ENCODE assay signal across 19 cellular contexts in the genomic region with DNA sequence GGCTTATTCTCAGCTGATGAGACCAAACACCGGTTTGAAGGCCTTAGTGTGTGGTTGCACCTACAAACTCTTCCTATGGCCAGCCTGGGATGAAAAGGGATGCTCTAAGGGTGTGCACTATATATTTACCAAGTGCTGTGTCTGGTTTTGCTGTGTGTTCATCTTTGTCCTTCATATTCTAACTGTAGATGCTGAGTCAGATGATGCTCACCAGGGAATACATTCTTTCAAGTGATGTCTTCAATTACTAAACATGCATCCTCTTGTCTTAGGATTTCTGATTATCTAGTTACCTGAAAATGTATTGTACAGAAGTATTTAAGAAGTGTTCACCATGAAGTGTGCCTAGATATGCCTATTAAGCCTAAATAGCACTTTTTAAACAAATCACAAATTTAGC.
A peak's percentile ranks its signal among the peaks of the same experiment; 100 is the strongest.
DNase-seq lines count a peak whose midpoint lies in the region; ATAC-seq, FAIRE-seq and TF ChIP-seq lines count a peak whose summit lies in the region.
"Had no signal": no experiment of that assay in that cellular context is flagged by ENCODE, and none has a peak within 500 bp of the region (broad histone marks: within the 10 kb centered on the region; RNA-seq: fewer than 3 reads in every experiment).

No MANE protein-coding gene starts in this region.

- H3K9me3 ChIP-seq in A549 (no peaks in the 10 kb centered on the region), PC-3 (ENCODE audit: low read length) (no peaks in the 10 kb centered on the region), T-helper 17 cell (ENCODE audit: control insufficient read depth, low read length, poor library complexity, severe bottlenecking) (no peaks in the 10 kb centered on the region)

- H3K36me3 ChIP-seq in PC-3 (ENCODE audit: low read depth, low read length) = no peaks in the 10 kb centered on the region

- H3K4me2 ChIP-seq in A549 (no peak overlapping the region), PC-3 (ENCODE audit: low read length) (no peak overlapping the region)

- CTCF ChIA-PET in A549 (lab: Yijun Ruan, JAX) (no interaction called here), PC-3 (lab: Charles Lee) (no interaction called here)

- TF ChIP-seq RAD21 in A549 (conservative IDR thresholded peaks at IDR 0.05 in 1 of 2, IDR thresholded peaks at IDR 0.05 in 1 of 2) = no peak

- no peak for TF ChIP-seq CTCF in A549 (IDR thresholded peaks at IDR 0.05)
- no peak for TF ChIP-seq CTCF in PC-3 (conservative IDR thresholded peaks at IDR 0.05; ENCODE audit: low read depth, low read length)
- no peak for TF ChIP-seq CTCF in fibroblast of mammary gland (conservative IDR thresholded peaks at IDR 0.05; ENCODE audit: control insufficient read depth, insufficient read depth, low read depth, low read length)

- no peaks in the 10 kb centered on the region for H3K9me2 ChIP-seq in PC-3 (replicated peaks; ENCODE audit: low read length)

- H3K27me3 ChIP-seq in PC-3 (ENCODE audit: low read length) = no peaks in the 10 kb centered on the region

- no peaks in the 10 kb centered on the region for H3K36me3 Mint-ChIP-seq in T-helper 17 cell (ENCODE audit: low read depth)
- H3K36me3 Mint-ChIP-seq: CD4-positive, alpha-beta memory T cell had no signal

- H3K4me3 ChIP-seq in A549 (no peak overlapping the region), PC-3 (ENCODE audit: low read length) (no peak overlapping the region), fibroblast of mammary gland (ENCODE audit: control insufficient read depth, low read depth, low read length) (no peak overlapping the region)

- no peaks in the 10 kb centered on the region for H3K27me3 Mint-ChIP-seq in T-helper 17 cell
- H3K27me3 Mint-ChIP-seq: B cell; CD4-positive, alpha-beta memory T cell had no signal

- ATAC-seq in A549 (no peak), PC-3 (no peak), GM19023 (IDR thresholded peaks at IDR 0.05; ENCODE audit: unreplicated experiment) (no peak), T-helper 17 cell (no peak), GM19463 (IDR thresholded peaks at IDR 0.05; ENCODE audit: unreplicated experiment) (no peak)
- ATAC-seq: HCT116 had no signal

- no peak overlapping the region for H3K9ac ChIP-seq in PC-3 (ENCODE audit: low read length)

- H2AFZ ChIP-seq in PC-3 (ENCODE audit: low read length) = no peak overlapping the region

- no peak overlapping the region for H3K27ac ChIP-seq in A549
- no peak overlapping the region for H3K27ac ChIP-seq in PC-3 (ENCODE audit: low read length)

- H4K20me1 ChIP-seq in PC-3 (ENCODE audit: low read length) = no peaks in the 10 kb centered on the region

- H3K4me1 ChIP-seq in A549 (no peaks in the 10 kb centered on the region), PC-3 (ENCODE audit: insufficient read depth, low read length) (no peaks in the 10 kb centered on the region)

- no peaks in the 10 kb centered on the region for H3K4me1 Mint-ChIP-seq in T-helper 17 cell
- H3K4me1 Mint-ChIP-seq: B cell; CD4-positive, alpha-beta memory T cell had no signal

- H3K27ac Mint-ChIP-seq in T-helper 17 cell = no peak overlapping the region
- H3K27ac Mint-ChIP-seq: B cell; CD4-positive, alpha-beta memory T cell had no signal

- DNase-seq in A549 (ENCODE audit: low read depth in 1 of 2, low spot score in 1 of 2) = no peak
- DNase-seq in GM03348 (ENCODE audit: low spot score) = peak; percentile 7
- DNase-seq in PC-3 = peak; percentile 24
- peak; percentile 70 for DNase-seq in fibroblast of mammary gland (ENCODE audit: low read depth)
- no peak for DNase-seq in T-helper 17 cell
- DNase-seq in NK-92 treated with Interleukin-12 subunit alpha and Interleukin-12 subunit beta, amount 100 ng/mL, for 24 hours (lab: John Stamatoyannopoulos, UW) = no peak
- DNase-seq: CD4-positive, alpha-beta memory T cell; EL; NCI-H1105 treated with DMSO at 0.1 percent for 48 hours; NCI-H1930; NCI-H524; SIG-M5 had no signal

- POLR2A ChIA-PET in A549 (lab: Yijun Ruan, JAX) (no interaction called here), PC-3 (lab: Charles Lee; ENCODE audit: unreplicated experiment) (no interaction called here)

- TF ChIP-seq EP300 in A549 (IDR thresholded peaks at IDR 0.05) = no peak

- no peak for TF ChIP-seq POLR2A in A549 (IDR thresholded peaks at IDR 0.05; ENCODE audit: low read length)

- no TSS peak for BruUV-seq in PC-3 (replicated peaks; lab: Mats Ljungman, UMichigan)

- intact Hi-C loops in PC-3 (cut with micrococcal nuclease) = no loop called here

- WGBS in A549 (ENCODE audit: missing lambda C conversion rate) = 63% methylated on average over 1 of the region's 1 CpG

- no peak overlapping the region for H3K4me3 Mint-ChIP-seq in T-helper 17 cell
- H3K4me3 Mint-ChIP-seq: B cell; CD4-positive, alpha-beta memory T cell had no signal

- no peak for FAIRE-seq in A549 (lab: Jason Lieb, UNC)
- FAIRE-seq: A204.1, D721Med, GM19239 had no signal

- H3F3A ChIP-seq in PC-3 (ENCODE audit: low read length, unreplicated experiment) = no peaks in the 10 kb centered on the region

- no peaks in the 10 kb centered on the region for H3K79me2 ChIP-seq in PC-3 (ENCODE audit: low read length)

TF ChIP-seq in A549, 52 proteins besides CTCF, POLR2A, EP300 and RAD21:
- TF ChIP-seq MAFK (IDR thresholded peaks at IDR 0.05; ENCODE audit: partially characterized antibody) (peak; percentile 8), ZC3H11A (IDR thresholded peaks at IDR 0.05) (no peak)

Comparison
In these comparisons a context has a peak if more than half of its experiments do, and no peak if none do; other contexts are left out.
1. DNase-seq: peak in GM03348 (single experiment), PC-3 (single experiment) and fibroblast of mammary gland (single experiment); none in A549 (0 of 2), T-helper 17 cell (0 of 3) and NK-92 treated with Interleukin-12 subunit alpha and Interleukin-12 subunit beta, amount 100 ng/mL, for 24 hours (single experiment).